Comparison of ENCODE assay signal across 22 cellular contexts in genomic region chr6:163343609-163344008, GRCh38.
"Had no signal": no experiment of that assay in that cellular context is flagged by ENCODE, and none has a peak within 500 bp of the region (broad histone marks: within the 10 kb centered on the region; RNA-seq: fewer than 3 reads in every experiment).

No MANE protein-coding gene starts in this region.

- H3K27ac ChIP-seq: colonic mucosa, foreskin keratinocyte, hepatocyte, lower lobe of right lung, parathyroid adenoma, prostate gland, sigmoid colon, skin epidermis, stomach, suprapubic skin, tibial artery, upper lobe of left lung, uterus had no signal

- H3K4me1 ChIP-seq: colonic mucosa, parathyroid adenoma, prostate gland, suprapubic skin, uterus had no signal

- H3K36me3 ChIP-seq: colonic mucosa, lower lobe of right lung, prostate gland, sigmoid colon, stomach, suprapubic skin, tibial artery, upper lobe of left lung, uterus had no signal

- H3K27me3 ChIP-seq: colonic mucosa, foreskin keratinocyte, hepatocyte, sigmoid colon, stomach, suprapubic skin, tibial artery, upper lobe of left lung, uterus had no signal

- H3K9me3 ChIP-seq: colonic mucosa, lower lobe of right lung, prostate gland, sigmoid colon, stomach, suprapubic skin, tibial artery, upper lobe of left lung, uterus had no signal

- ATAC-seq: foreskin keratinocyte; left colon; lower lobe of right lung; natural killer cell treated with Interleukin-12 subunit alpha and Interleukin-12 subunit beta and Interleukin-15 and Interleukin-18, amount 100 ng/mL, for 72 hours had no signal

- H3K4me3 ChIP-seq: colonic mucosa, hepatocyte, lower lobe of right lung, prostate gland, sigmoid colon, skin epidermis, stomach, suprapubic skin, tibial artery, upper lobe of left lung, uterus had no signal

- DNase-seq: colonic mucosa; dermis blood vessel endothelial cell; effector CD4-positive, alpha-beta T cell; endodermal cell; erythroblast; foreskin keratinocyte; kidney; left colon; lower lobe of right lung; retina; sigmoid colon; stimulated activated naive CD4-positive, alpha-beta T cell; stomach; upper lobe of left lung; uterus had no signal

- H3K9ac ChIP-seq: parathyroid adenoma had no signal
